1 cellular context compared by ENCODE assay signal in genomic region chr1:1859970-1860691, GRCh38.
TF ChIP-seq lines count a peak whose summit lies in the region.

No MANE protein-coding gene starts in this region.

TF ChIP-seq in K562, 482 proteins besides CTCF, POLR2A, EP300 and RAD21:
- 0 out of 2 replicates have a peak, but pooled peaks have one; percentile 49 for TF ChIP-seq BCOR (IDR thresholded peaks at IDR 0.05)
- peak; percentile 23; the same call in 1 of the 2 replicates for TF ChIP-seq ZNF121 (CRISPR knock-in tag; conservative IDR thresholded peaks at IDR 0.05)
